In the genomic region with DNA sequence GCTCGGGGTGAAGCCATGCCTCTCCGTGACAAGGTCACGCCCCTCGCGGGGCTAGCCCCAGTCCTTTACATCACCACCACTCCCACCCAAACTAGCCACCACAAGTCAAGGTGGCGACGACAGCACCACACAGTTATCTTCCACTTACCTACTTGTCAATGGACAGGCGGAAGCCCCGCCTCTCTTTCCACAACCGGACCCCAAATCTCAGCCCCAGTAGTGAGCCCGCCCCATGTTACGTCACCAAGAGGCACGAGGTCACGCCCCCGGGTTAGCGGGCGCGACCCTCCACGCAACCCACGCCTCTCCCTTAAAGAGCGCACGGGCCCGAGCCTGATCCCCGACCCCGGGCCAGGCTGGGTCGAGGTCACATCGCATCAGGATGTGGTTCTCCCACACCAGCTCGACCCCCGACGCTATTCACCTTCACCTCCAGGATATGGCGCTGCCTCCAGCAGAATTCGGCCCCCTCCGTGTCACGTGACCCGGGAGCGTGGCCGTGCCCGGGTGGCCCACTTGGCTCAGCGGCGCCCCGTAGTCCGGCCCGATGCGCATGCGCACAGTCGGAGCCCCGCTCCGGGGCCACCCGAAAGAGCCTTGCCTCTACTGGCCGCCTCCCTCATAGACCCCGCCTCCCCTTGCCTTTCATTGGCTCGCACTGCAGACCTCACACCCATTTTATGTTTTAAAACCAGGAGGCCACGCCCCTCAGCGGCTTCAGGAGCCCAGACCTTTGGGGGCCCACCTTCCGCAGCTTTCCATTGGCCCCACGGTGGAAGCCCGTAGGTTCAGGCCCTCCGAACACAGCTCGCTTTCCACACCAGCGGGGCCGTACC, we compare ENCODE assay signal across 8 cellular contexts. TPM values are rescaled to one million over a fixed set of nuclear protein-coding genes. Genes with fewer than 3 reads are reported as not detected.
DNase-seq lines count a peak whose midpoint lies in the region; ATAC-seq and TF ChIP-seq lines count a peak whose summit lies in the region.

No MANE protein-coding gene starts in this region.

- peak overlapping the region; percentile 82 to 95 (median 90) for H3K4me3 ChIP-seq in fibroblast of lung (replicated peaks in 1 of 4; ENCODE audit: control extremely low read depth in 1 of 4, insufficient read depth in 1 of 4, low read depth in 3 of 4, low read length in 4 of 4)

- DNase-seq in EL, result peak; percentile 99
- peak; percentile 94 for DNase-seq in GOT3 (lab: John Stamatoyannopoulos, UW)
- peak; percentile 97 for DNase-seq in LHCN-M2 (ENCODE audit: low read depth)
- DNase-seq in RPMI7951 (ENCODE audit: low read depth), result peak; percentile 97
- peak; percentile 96 to 97 for DNase-seq in fibroblast of lung (ENCODE audit: low read depth in 2 of 2)
- peak; percentile 98 for DNase-seq in naive B cell
- peak; percentile 97 to 99 for DNase-seq in stimulated activated effector memory CD8-positive, alpha-beta T cell treated with anti-CD3 and anti-CD28 coated beads, Interleukin-12 subunit alpha, Interleukin-12 subunit beta, amount 100 ng/mL, for 72 hours (ENCODE audit: low spot score in 2 of 2)

- H3K9ac ChIP-seq in fibroblast of lung (ENCODE audit: insufficient read depth, low read length), result peak overlapping the region; percentile 81

- H3K27me3 ChIP-seq in fibroblast of lung (ENCODE audit: control insufficient read depth, insufficient read depth, low read length), result no peaks in the 10 kb centered on the region

- peaks cover 16% of the 10 kb centered on the region for H3K79me2 ChIP-seq in fibroblast of lung (ENCODE audit: control insufficient read depth, insufficient read depth, low read length)

- peak overlapping the region; percentile 93 for H3K27ac Mint-ChIP-seq in activated T-helper 17 cell treated with anti-CD3 and anti-CD28 coated beads, Interleukin-2, amount 50 U/mL, for 72 hours
- H3K27ac Mint-ChIP-seq in naive B cell, result peak overlapping the region; percentile 95 to 100 (median 100)
- H3K27ac Mint-ChIP-seq in stimulated activated effector memory CD8-positive, alpha-beta T cell treated with anti-CD3 and anti-CD28 coated beads, Interleukin-12 subunit alpha, Interleukin-12 subunit beta, amount 100 ng/mL, for 72 hours, result peak overlapping the region; percentile 97

- H3K9me3 Mint-ChIP-seq in activated T-helper 17 cell treated with anti-CD3 and anti-CD28 coated beads, Interleukin-2, amount 50 U/mL, for 72 hours, result no peaks in the 10 kb centered on the region
- peaks cover 0 to 2% (median 0%) of the 10 kb centered on the region in 7 donors for H3K9me3 Mint-ChIP-seq in naive B cell
- H3K9me3 Mint-ChIP-seq in stimulated activated effector memory CD8-positive, alpha-beta T cell treated with anti-CD3 and anti-CD28 coated beads, Interleukin-12 subunit alpha, Interleukin-12 subunit beta, amount 100 ng/mL, for 72 hours, result no peaks in the 10 kb centered on the region

- H2AFZ ChIP-seq in fibroblast of lung (ENCODE audit: low read length), result peak overlapping the region; percentile 95

- peaks cover 19% of the 10 kb centered on the region for H3K4me1 Mint-ChIP-seq in activated T-helper 17 cell treated with anti-CD3 and anti-CD28 coated beads, Interleukin-2, amount 50 U/mL, for 72 hours
- peaks cover 22 to 29% (median 27%) of the 10 kb centered on the region in 3 donors for H3K4me1 Mint-ChIP-seq in naive B cell
- peaks cover 31% of the 10 kb centered on the region for H3K4me1 Mint-ChIP-seq in stimulated activated effector memory CD8-positive, alpha-beta T cell treated with anti-CD3 and anti-CD28 coated beads, Interleukin-12 subunit alpha, Interleukin-12 subunit beta, amount 100 ng/mL, for 72 hours

- H3K9me3 ChIP-seq in fibroblast of lung (ENCODE audit: control insufficient read depth, insufficient read depth, low read depth, low read length), result no peaks in the 10 kb centered on the region

- H3K4me3 Mint-ChIP-seq in activated T-helper 17 cell treated with anti-CD3 and anti-CD28 coated beads, Interleukin-2, amount 50 U/mL, for 72 hours, result peak overlapping the region; percentile 88
- peak overlapping the region; percentile 88 to 99 (median 98) for H3K4me3 Mint-ChIP-seq in naive B cell
- H3K4me3 Mint-ChIP-seq in stimulated activated effector memory CD8-positive, alpha-beta T cell treated with anti-CD3 and anti-CD28 coated beads, Interleukin-12 subunit alpha, Interleukin-12 subunit beta, amount 100 ng/mL, for 72 hours, result peak overlapping the region; percentile 93

- H4K20me1 ChIP-seq in fibroblast of lung (ENCODE audit: control insufficient read depth, extremely low read depth, insufficient read depth, low read length), result no peaks in the 10 kb centered on the region

- H3K36me3 Mint-ChIP-seq in activated T-helper 17 cell treated with anti-CD3 and anti-CD28 coated beads, Interleukin-2, amount 50 U/mL, for 72 hours (ENCODE audit: low read depth), result peaks cover 38% of the 10 kb centered on the region
- H3K36me3 Mint-ChIP-seq in naive B cell, result peaks cover 0 to 18% of the 10 kb centered on the region in 2 donors
- H3K36me3 Mint-ChIP-seq in stimulated activated effector memory CD8-positive, alpha-beta T cell treated with anti-CD3 and anti-CD28 coated beads, Interleukin-12 subunit alpha, Interleukin-12 subunit beta, amount 100 ng/mL, for 72 hours, result peaks cover 30% of the 10 kb centered on the region

- peak; percentile 89 for ATAC-seq in activated T-helper 17 cell treated with anti-CD3 and anti-CD28 coated beads, Interleukin-2, amount 50 U/mL, for 72 hours (replicated peaks)
- ATAC-seq in naive B cell (ENCODE audit: low read depth in 2 of 2), result peak; percentile 86 to 88
- peak; percentile 94 for ATAC-seq in stimulated activated effector memory CD8-positive, alpha-beta T cell treated with anti-CD3 and anti-CD28 coated beads, Interleukin-12 subunit alpha, Interleukin-12 subunit beta, amount 100 ng/mL, for 72 hours

- peak overlapping the region; percentile 94 for H3K27ac ChIP-seq in fibroblast of lung (ENCODE audit: insufficient read depth, low read length)

- peak overlapping the region; percentile 81 for H3K4me2 ChIP-seq in fibroblast of lung (ENCODE audit: extremely low read depth, insufficient read depth, low read length)

- no peaks in the 10 kb centered on the region for H3K27me3 Mint-ChIP-seq in activated T-helper 17 cell treated with anti-CD3 and anti-CD28 coated beads, Interleukin-2, amount 50 U/mL, for 72 hours
- peaks cover 0 to 10% (median 5%) of the 10 kb centered on the region in 3 donors for H3K27me3 Mint-ChIP-seq in naive B cell

- no peak for TF ChIP-seq CTCF in fibroblast of lung (conservative IDR thresholded peaks at IDR 0.05 in 1 of 2, IDR thresholded peaks at IDR 0.05 in 1 of 2; ENCODE audit: low read depth in 1 of 2, low read length in 2 of 2)

- peaks cover 5% of the 10 kb centered on the region for H3K36me3 ChIP-seq in fibroblast of lung (ENCODE audit: control insufficient read depth, insufficient read depth, low read length)

- H3K4me1 ChIP-seq in fibroblast of lung (ENCODE audit: control insufficient read depth, extremely low read depth, insufficient read depth, low read length), result peaks cover 8% of the 10 kb centered on the region

RNA-seq across cellular contexts. Expression of gene SYDE1, which starts 18.2 kb away (rescaled TPM):
- 68.1 and 78.8 TPM in 2 replicates for total RNA-seq in LHCN-M2 (2014; rRNA removed)
- 68.0 TPM for polyA plus RNA-seq in LHCN-M2 (2012)
- 15.0 and 23.3 TPM in 2 replicates for total RNA-seq in RPMI7951 (2014; rRNA removed; shearing (Covaris generic))
- 1 to 10 TPM in 1 of 2 donors, under 1 TPM in 1; 0.26 to 2.6 TPM for total RNA-seq in activated T-helper 17 cell treated with anti-CD3 and anti-CD28 coated beads, Interleukin-2, amount 50 U/mL, for 72 hours
- total RNA-seq in fibroblast of lung, result 17.5 and 21.0 TPM in 2 replicates
- polyA plus RNA-seq in fibroblast of lung, result 27.9 and 28.6 TPM in 2 replicates
- polyA plus RNA-seq in fibroblast of lung (2012), result 49.6 and 51.1 TPM in 2 replicates
- 60.4 and 72.3 TPM in 2 replicates for polyA minus RNA-seq in fibroblast of lung (ENCODE audit: low replicate concordance)
- under 1 TPM in 3 of 6 donors, not detected in 3; 0.09 to 0.16 (median 0.15) TPM for polyA plus RNA-seq in naive B cell (ENCODE audit: low read depth in 6 of 6)

RNA-seq across cellular contexts. Expression of gene OR1I1, which starts 43.4 kb away (rescaled TPM):
- not detected in 2 replicates for total RNA-seq in LHCN-M2 (2014; rRNA removed)
- not detected for polyA plus RNA-seq in LHCN-M2 (2012)
- total RNA-seq in RPMI7951 (2014; rRNA removed; shearing (Covaris generic)), result not detected in 2 replicates
- total RNA-seq in activated T-helper 17 cell treated with anti-CD3 and anti-CD28 coated beads, Interleukin-2, amount 50 U/mL, for 72 hours, result not detected
- not detected in 2 replicates for total RNA-seq in fibroblast of lung
- not detected in 2 replicates for polyA plus RNA-seq in fibroblast of lung
- polyA plus RNA-seq in fibroblast of lung (2012), result not detected in 2 replicates
- polyA minus RNA-seq in fibroblast of lung (ENCODE audit: low replicate concordance), result not detected in 2 replicates
- polyA plus RNA-seq in naive B cell (ENCODE audit: low read depth in 6 of 6), result not detected

Comparison
In these comparisons a context has a peak if more than half of its experiments do, and no peak if none do; other contexts are left out.
1. Peak in every context shown above with its lines: DNase-seq, ATAC-seq, H3K4me3 ChIP-seq and H3K27ac ChIP-seq.